11 cellular contexts compared by ENCODE assay signal in genomic region chr12:6770600-6770999, GRCh38. TPM values are rescaled to one million over a fixed set of nuclear protein-coding genes. Genes with fewer than 3 reads are reported as not detected.
DNase-seq lines count a peak whose midpoint lies in the region; ATAC-seq, FAIRE-seq and TF ChIP-seq lines count a peak whose summit lies in the region.
"Had no signal": no experiment of that assay in that cellular context is flagged by ENCODE, and none has a peak within 500 bp of the region (broad histone marks: within the 10 kb centered on the region; RNA-seq: fewer than 3 reads in every experiment).

No MANE protein-coding gene starts in this region.

- no peak overlapping the region for H3K9ac ChIP-seq in astrocyte (ENCODE audit: low read length)

- H3K27ac Mint-ChIP-seq in activated CD4-positive, alpha-beta memory T cell treated with anti-CD3 and anti-CD28 coated beads for 36 hours: peak overlapping the region; percentile 84
- no peak overlapping the region for H3K27ac Mint-ChIP-seq in activated CD4-positive, alpha-beta memory T cell treated with anti-CD3 and anti-CD28 coated beads, Interleukin-2, amount 10 ng/mL, durations not matched to agents 7 days and 5 days
- H3K27ac Mint-ChIP-seq in astrocyte (ENCODE audit: unreplicated experiment): peak overlapping the region; percentile 58

- H3K79me2 ChIP-seq in astrocyte (ENCODE audit: insufficient read depth, low read length): peaks cover 33% of the 10 kb centered on the region

- H4K20me1 ChIP-seq in astrocyte (ENCODE audit: insufficient read depth, low read length): peaks cover 53% of the 10 kb centered on the region

- no peak overlapping the region for H3K4me2 ChIP-seq in astrocyte (ENCODE audit: low read length)

- no peak for FAIRE-seq in astrocyte (lab: Jason Lieb, UNC)
- FAIRE-seq: kidney had no signal

- H3K36me3 ChIP-seq in astrocyte (ENCODE audit: insufficient read depth, low read length): peaks cover 20% of the 10 kb centered on the region
- no peaks in the 10 kb centered on the region for H3K36me3 ChIP-seq in gastrocnemius medialis

- H3K4me3 Mint-ChIP-seq in activated CD4-positive, alpha-beta memory T cell treated with anti-CD3 and anti-CD28 coated beads for 36 hours: no peak overlapping the region
- no peak overlapping the region for H3K4me3 Mint-ChIP-seq in activated CD4-positive, alpha-beta memory T cell treated with anti-CD3 and anti-CD28 coated beads, Interleukin-2, amount 10 ng/mL, durations not matched to agents 7 days and 5 days
- H3K4me3 Mint-ChIP-seq in astrocyte (ENCODE audit: unreplicated experiment): no peak overlapping the region

- in situ Hi-C loops in gastrocnemius medialis (cut with MboI; ENCODE audit: low sequenced_read_pairs in 4 of 4): no loop called here

- H3K27me3 ChIP-seq in astrocyte (ENCODE audit: insufficient read depth, low read length) (no peaks in the 10 kb centered on the region), gastrocnemius medialis (peaks cover 0 to 3% (median 0%) of the 10 kb centered on the region in 3 donors)

- no peak for TF ChIP-seq POLR2A in gastrocnemius medialis (IDR thresholded peaks at IDR 0.05)

- DNase-seq in activated CD4-positive, alpha-beta memory T cell treated with anti-CD3 and anti-CD28 coated beads for 36 hours: no peak
- no peak for DNase-seq in activated CD4-positive, alpha-beta memory T cell treated with anti-CD3 and anti-CD28 coated beads, Interleukin-2, amount 10 ng/mL, durations not matched to agents 7 days and 5 days
- DNase-seq in astrocyte (ENCODE audit: low read depth) (no peak), gastrocnemius medialis (no peak), NCI-H82 treated with DMSO at 0.1 percent for 48 hours (lab: John Stamatoyannopoulos, UW; ENCODE audit: unreplicated experiment) (no peak)
- DNase-seq: foreskin keratinocyte, kidney, NCI-H2171 had no signal

- H3K4me1 ChIP-seq in astrocyte (ENCODE audit: insufficient read depth, low read length): peaks cover 28% of the 10 kb centered on the region
- peaks cover 15 to 20% of the 10 kb centered on the region in 2 donors for H3K4me1 ChIP-seq in gastrocnemius medialis
- H3K4me1 ChIP-seq: foreskin keratinocyte had no signal

- peaks cover 53% of the 10 kb centered on the region for H3K4me1 Mint-ChIP-seq in activated CD4-positive, alpha-beta memory T cell treated with anti-CD3 and anti-CD28 coated beads for 36 hours (ENCODE audit: low read depth)
- peaks cover 70% of the 10 kb centered on the region for H3K4me1 Mint-ChIP-seq in activated CD4-positive, alpha-beta memory T cell treated with anti-CD3 and anti-CD28 coated beads, Interleukin-2, amount 10 ng/mL, durations not matched to agents 7 days and 5 days
- peaks cover 15% of the 10 kb centered on the region for H3K4me1 Mint-ChIP-seq in astrocyte (ENCODE audit: low read depth, unreplicated experiment)

- peaks cover 14% of the 10 kb centered on the region for H3K27me3 Mint-ChIP-seq in activated CD4-positive, alpha-beta memory T cell treated with anti-CD3 and anti-CD28 coated beads for 36 hours
- peaks cover 17% of the 10 kb centered on the region for H3K27me3 Mint-ChIP-seq in activated CD4-positive, alpha-beta memory T cell treated with anti-CD3 and anti-CD28 coated beads, Interleukin-2, amount 10 ng/mL, durations not matched to agents 7 days and 5 days
- H3K27me3 Mint-ChIP-seq in astrocyte (ENCODE audit: low read depth, unreplicated experiment): peaks cover 18% of the 10 kb centered on the region

- H3K4me3 ChIP-seq in astrocyte (ENCODE audit: insufficient read depth, low read depth, low read length) (no peak overlapping the region), gastrocnemius medialis (no peak overlapping the region)

- H3K27ac ChIP-seq in astrocyte (ENCODE audit: low read depth, low read length): no peak overlapping the region
- peak overlapping the region in 3 of 4 donors; percentile 35 to 46 (median 40) for H3K27ac ChIP-seq in gastrocnemius medialis
- H3K27ac ChIP-seq: foreskin keratinocyte had no signal

- no peak overlapping the region for H2AFZ ChIP-seq in astrocyte (ENCODE audit: low read depth, low read length)

- POLR2A ChIA-PET in activated CD4-positive, alpha-beta memory T cell treated with anti-CD3 and anti-CD28 coated beads for 36 hours (lab: Charles Lee): interaction anchor here (0.6 to 2.1 kb wide), 3 partner anchors 10 to 167 kb away, joined by 3 to 10 read pairs (median 8); partner anchors contain the start of gene CD4
- POLR2A ChIA-PET in activated CD4-positive, alpha-beta memory T cell treated with anti-CD3 and anti-CD28 coated beads, Interleukin-2, amount 10 ng/mL, durations not matched to agents 7 days and 5 days (lab: Charles Lee): interaction anchor here (1.9 to 14.0 kb wide), 3 partner anchors 18 to 47 kb away, joined by 4 to 153 read pairs (median 73); partner anchors contain the start of genes CD4, COPS7A and MLF2

- H3K9me3 ChIP-seq in astrocyte (ENCODE audit: insufficient read depth, low read depth, low read length): no peaks in the 10 kb centered on the region
- H3K9me3 ChIP-seq in gastrocnemius medialis: no peaks in the 10 kb centered on the region

- no peak for ATAC-seq in gastrocnemius medialis
- ATAC-seq in GM21786 (IDR thresholded peaks at IDR 0.05; ENCODE audit: unreplicated experiment): no peak
- ATAC-seq: foreskin keratinocyte; naive thymus-derived CD8-positive, alpha-beta T cell had no signal

- peaks cover 32% of the 10 kb centered on the region for H3K36me3 Mint-ChIP-seq in activated CD4-positive, alpha-beta memory T cell treated with anti-CD3 and anti-CD28 coated beads for 36 hours
- H3K36me3 Mint-ChIP-seq in activated CD4-positive, alpha-beta memory T cell treated with anti-CD3 and anti-CD28 coated beads, Interleukin-2, amount 10 ng/mL, durations not matched to agents 7 days and 5 days (ENCODE audit: low read depth): peaks cover 18% of the 10 kb centered on the region
- peaks cover 29% of the 10 kb centered on the region for H3K36me3 Mint-ChIP-seq in astrocyte (ENCODE audit: low read depth, unreplicated experiment)
- H3K36me3 Mint-ChIP-seq: naive thymus-derived CD8-positive, alpha-beta T cell had no signal

- no peaks in the 10 kb centered on the region for H3K9me3 Mint-ChIP-seq in activated CD4-positive, alpha-beta memory T cell treated with anti-CD3 and anti-CD28 coated beads for 36 hours
- no peaks in the 10 kb centered on the region for H3K9me3 Mint-ChIP-seq in activated CD4-positive, alpha-beta memory T cell treated with anti-CD3 and anti-CD28 coated beads, Interleukin-2, amount 10 ng/mL, durations not matched to agents 7 days and 5 days
- no peaks in the 10 kb centered on the region for H3K9me3 Mint-ChIP-seq in astrocyte (ENCODE audit: unreplicated experiment)
- H3K9me3 Mint-ChIP-seq: naive thymus-derived CD8-positive, alpha-beta T cell had no signal

- CTCF ChIA-PET in activated CD4-positive, alpha-beta memory T cell treated with anti-CD3 and anti-CD28 coated beads for 36 hours (lab: Charles Lee): interaction anchor here (0.7 to 3.7 kb wide), 6 partner anchors 10 to 55 kb away, joined by 3 to 24 read pairs (median 12); partner anchors contain the start of gene MLF2
- CTCF ChIA-PET in activated CD4-positive, alpha-beta memory T cell treated with anti-CD3 and anti-CD28 coated beads, Interleukin-2, amount 10 ng/mL, durations not matched to agents 7 days and 5 days (lab: Charles Lee): interaction anchor here (1.5 to 3.0 kb wide), 3 partner anchors 10 to 22 kb away, joined by 5 to 23 read pairs (median 11); partner anchors contain the start of gene MLF2

- TF ChIP-seq CTCF in astrocyte (IDR thresholded peaks at IDR 0.05; ENCODE audit: insufficient read depth, low read depth, low read length) (no peak), gastrocnemius medialis (IDR thresholded peaks at IDR 0.05 in 4 of 5, conservative IDR thresholded peaks at IDR 0.05 in 1 of 5) (no peak)

- intact Hi-C loops in activated CD4-positive, alpha-beta memory T cell treated with anti-CD3 and anti-CD28 coated beads for 36 hours (cut with micrococcal nuclease): no loop called here
- intact Hi-C loops in gastrocnemius medialis (cut with DNase I; ENCODE audit: low total_unique reads): no loop called here

RNA-seq across cellular contexts. Expression of gene LAG3, which starts 1.7 kb away (rescaled TPM):
- total RNA-seq in activated CD4-positive, alpha-beta memory T cell treated with anti-CD3 and anti-CD28 coated beads for 36 hours: 100 to 1,000 TPM; 169 to 172 TPM
- 10 to 100 TPM; 91.9 TPM for total RNA-seq in activated CD4-positive, alpha-beta memory T cell treated with anti-CD3 and anti-CD28 coated beads, Interleukin-2, amount 10 ng/mL, durations not matched to agents 7 days and 5 days
- total RNA-seq in astrocyte (2.0 TPM in 2 replicates), gastrocnemius medialis (not detected)

RNA-seq across cellular contexts. Expression of gene PTMS, which starts 4.4 kb away (rescaled TPM):
- total RNA-seq in activated CD4-positive, alpha-beta memory T cell treated with anti-CD3 and anti-CD28 coated beads for 36 hours: 100 to 1,000 TPM; 104 to 109 TPM
- 10 to 100 TPM; 47.0 to 49.6 TPM for total RNA-seq in activated CD4-positive, alpha-beta memory T cell treated with anti-CD3 and anti-CD28 coated beads, Interleukin-2, amount 10 ng/mL, durations not matched to agents 7 days and 5 days
- 504 and 510 TPM in 2 replicates for total RNA-seq in astrocyte
- total RNA-seq in gastrocnemius medialis: 10 to 100 TPM; 15.0 to 40.4 (median 31.5) TPM

RNA-seq across cellular contexts. Expression of gene MLF2, which starts 17.7 kb away (rescaled TPM):
- 100 to 1,000 TPM; 140 to 141 TPM for total RNA-seq in activated CD4-positive, alpha-beta memory T cell treated with anti-CD3 and anti-CD28 coated beads for 36 hours
- 100 to 1,000 TPM; 101 to 108 TPM for total RNA-seq in activated CD4-positive, alpha-beta memory T cell treated with anti-CD3 and anti-CD28 coated beads, Interleukin-2, amount 10 ng/mL, durations not matched to agents 7 days and 5 days
- total RNA-seq in astrocyte: 302 and 316 TPM in 2 replicates
- total RNA-seq in gastrocnemius medialis: 100 to 1,000 TPM; 105 to 181 (median 165) TPM

RNA-seq across cellular contexts. Expression of gene CD4, which starts 18.7 kb away (rescaled TPM):
- total RNA-seq in activated CD4-positive, alpha-beta memory T cell treated with anti-CD3 and anti-CD28 coated beads for 36 hours: 100 to 1,000 TPM; 290 to 300 TPM
- 100 to 1,000 TPM; 324 to 327 TPM for total RNA-seq in activated CD4-positive, alpha-beta memory T cell treated with anti-CD3 and anti-CD28 coated beads, Interleukin-2, amount 10 ng/mL, durations not matched to agents 7 days and 5 days
- 0.54 and 0.72 TPM in 2 replicates for total RNA-seq in astrocyte
- total RNA-seq in gastrocnemius medialis: 10 to 100 TPM in 1 of 4 donors, 1 to 10 TPM in 3; 1.8 to 12.9 (median 3.8) TPM
- total RNA-seq: dermis blood vessel endothelial cell, foreskin keratinocyte had no signal

RNA-seq across cellular contexts. Expression of gene COPS7A, which starts 46.8 kb away (rescaled TPM):
- 10 to 100 TPM; 37.6 to 39.4 TPM for total RNA-seq in activated CD4-positive, alpha-beta memory T cell treated with anti-CD3 and anti-CD28 coated beads for 36 hours
- 10 to 100 TPM; 28.4 to 29.0 TPM for total RNA-seq in activated CD4-positive, alpha-beta memory T cell treated with anti-CD3 and anti-CD28 coated beads, Interleukin-2, amount 10 ng/mL, durations not matched to agents 7 days and 5 days
- total RNA-seq in astrocyte (47.3 and 51.5 TPM in 2 replicates), gastrocnemius medialis (100 to 1,000 TPM in 2 of 4 donors, 10 to 100 TPM in 2; 82.0 to 132 (median 99.0) TPM)

Comparison
In these comparisons a context has a peak if more than half of its experiments do, and no peak if none do; other contexts are left out.
1. RNA of gene LAG3, which starts 1.7 kb away (total RNA-seq): 169 to 172 TPM in activated CD4-positive, alpha-beta memory T cell treated with anti-CD3 and anti-CD28 coated beads for 36 hours and 91.9 TPM in activated CD4-positive, alpha-beta memory T cell treated with anti-CD3 and anti-CD28 coated beads, Interleukin-2, amount 10 ng/mL, durations not matched to agents 7 days and 5 days; 2.0 TPM in astrocyte and not detected in gastrocnemius medialis; every median in the first group is over 10 times any median in the second.